Comparison of ENCODE assay signal across 16 cellular contexts in the genomic region with DNA sequence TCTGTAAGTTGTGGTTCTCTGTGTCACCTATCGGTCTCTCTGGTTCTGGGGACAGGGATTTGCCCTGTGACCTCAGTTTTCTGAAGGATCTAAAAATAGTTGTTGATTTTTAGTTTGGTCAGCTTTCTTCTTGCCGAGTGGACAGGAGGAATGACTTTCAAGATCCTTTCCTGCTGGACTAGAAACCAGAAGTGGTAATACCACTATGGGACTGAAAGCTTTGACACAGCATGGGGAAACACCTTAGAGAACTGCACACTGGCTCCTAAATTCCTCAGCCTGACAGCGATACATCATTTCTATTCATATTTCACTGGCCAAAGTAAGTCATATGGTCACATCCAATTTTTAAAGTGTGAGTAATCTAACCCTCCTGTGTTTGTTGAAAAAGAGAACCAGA.
"Had no signal": no experiment of that assay in that cellular context is flagged by ENCODE, and none has a peak within 500 bp of the region (broad histone marks: within the 10 kb centered on the region; RNA-seq: fewer than 3 reads in every experiment).

No MANE protein-coding gene starts in this region.

- H3K9me3 ChIP-seq: pancreas, uterus had no signal

- H3K27me3 Mint-ChIP-seq: activated CD4-positive, alpha-beta T cell treated with anti-CD3 and anti-CD28 coated beads, Interleukin-2, amount 10 ng/mL, durations not matched to agents 7 days and 5 days; activated naive CD4-positive, alpha-beta T cell treated with anti-CD3 and anti-CD28 coated beads, Interleukin-2, amount 10 ng/mL, durations not matched to agents 7 days and 5 days; T-helper 17 cell had no signal

- H3K4me3 ChIP-seq: heart right ventricle, pancreas, stomach, uterus had no signal

- H3K4me3 Mint-ChIP-seq: activated CD4-positive, alpha-beta T cell treated with anti-CD3 and anti-CD28 coated beads, Interleukin-2, amount 10 ng/mL, durations not matched to agents 7 days and 5 days; activated naive CD4-positive, alpha-beta T cell treated with anti-CD3 and anti-CD28 coated beads, Interleukin-2, amount 10 ng/mL, durations not matched to agents 7 days and 5 days; brain; endodermal cell; neural crest cell; T-helper 17 cell had no signal

- H3K36me3 ChIP-seq: heart right ventricle, pancreas, stomach, uterus had no signal

- H3K27ac Mint-ChIP-seq: activated CD4-positive, alpha-beta T cell treated with anti-CD3 and anti-CD28 coated beads, Interleukin-2, amount 10 ng/mL, durations not matched to agents 7 days and 5 days; activated naive CD4-positive, alpha-beta T cell treated with anti-CD3 and anti-CD28 coated beads, Interleukin-2, amount 10 ng/mL, durations not matched to agents 7 days and 5 days; brain; endodermal cell; T-helper 17 cell had no signal

- H3K4me1 ChIP-seq: heart right ventricle, pancreas, stomach, uterus had no signal

- DNase-seq: activated CD4-positive, alpha-beta T cell treated with anti-CD3 and anti-CD28 coated beads, Interleukin-2, amount 10 ng/mL, durations not matched to agents 7 days and 5 days; activated CD4-positive, CD25-positive, alpha-beta regulatory T cell; activated CD8-positive, alpha-beta memory T cell treated with anti-CD3 and anti-CD28 coated beads for 24 hours; activated naive CD4-positive, alpha-beta T cell treated with anti-CD3 and anti-CD28 coated beads, Interleukin-2, amount 10 ng/mL, durations not matched to agents 7 days and 5 days; dermis blood vessel endothelial cell; endodermal cell; foreskin melanocyte; heart right ventricle; kidney; left ventricle myocardium superior; pancreas; stomach; T-helper 17 cell; uterus had no signal

- H3K4me1 Mint-ChIP-seq: activated CD4-positive, alpha-beta T cell treated with anti-CD3 and anti-CD28 coated beads, Interleukin-2, amount 10 ng/mL, durations not matched to agents 7 days and 5 days; activated naive CD4-positive, alpha-beta T cell treated with anti-CD3 and anti-CD28 coated beads, Interleukin-2, amount 10 ng/mL, durations not matched to agents 7 days and 5 days; T-helper 17 cell had no signal

- H3K27me3 ChIP-seq: heart right ventricle, pancreas, stomach, uterus had no signal

- H3K36me3 Mint-ChIP-seq: activated naive CD4-positive, alpha-beta T cell treated with anti-CD3 and anti-CD28 coated beads, Interleukin-2, amount 10 ng/mL, durations not matched to agents 7 days and 5 days had no signal

- ATAC-seq: heart right ventricle, left ventricle myocardium superior, pancreas, T-helper 17 cell had no signal

- H3K27ac ChIP-seq: heart right ventricle, pancreas, stomach, uterus had no signal
